In genomic region chr10:58384095-58384494, GRCh38 we compare ENCODE assay signal across 8 cellular contexts.
DNase-seq lines count a peak whose midpoint lies in the region; ATAC-seq and TF ChIP-seq lines count a peak whose summit lies in the region.

No MANE protein-coding gene starts in this region.

- no peaks in the 10 kb centered on the region for H3K27me3 Mint-ChIP-seq in stimulated activated naive CD8-positive, alpha-beta T cell treated with anti-CD3 and anti-CD28 coated beads, Interleukin-15, amount 100 ng/mL, for 72 hours

- H3K36me3 ChIP-seq in BLaER1 (peaks cover 24% of the 10 kb centered on the region), iPS-15b (ENCODE audit: control insufficient read depth, insufficient read depth, low read length) (no peaks in the 10 kb centered on the region)

- H4K20me1 ChIP-seq in BLaER1, result peaks cover 35% of the 10 kb centered on the region

- peak overlapping the region; percentile 91 to 96 for H3K4me3 Mint-ChIP-seq in stimulated activated naive CD8-positive, alpha-beta T cell treated with anti-CD3 and anti-CD28 coated beads, Interleukin-15, amount 100 ng/mL, for 72 hours

- no peak overlapping the region for H3K27ac Mint-ChIP-seq in stimulated activated naive CD8-positive, alpha-beta T cell treated with anti-CD3 and anti-CD28 coated beads, Interleukin-15, amount 100 ng/mL, for 72 hours

- TF ChIP-seq CTCF in VCaP (conservative IDR thresholded peaks at IDR 0.05), result no peak

- H3K4me2 ChIP-seq in BLaER1, result peak overlapping the region; percentile 82

- no peaks in the 10 kb centered on the region for H3K9me3 Mint-ChIP-seq in stimulated activated naive CD8-positive, alpha-beta T cell treated with anti-CD3 and anti-CD28 coated beads, Interleukin-15, amount 100 ng/mL, for 72 hours

- H3K4me1 Mint-ChIP-seq in stimulated activated naive CD8-positive, alpha-beta T cell treated with anti-CD3 and anti-CD28 coated beads, Interleukin-15, amount 100 ng/mL, for 72 hours, result peaks cover 39% of the 10 kb centered on the region

- ATAC-seq in GM19395 (IDR thresholded peaks at IDR 0.05; ENCODE audit: unreplicated experiment), result peak; percentile 52
- peak; percentile 65 for ATAC-seq in HG03460 (IDR thresholded peaks at IDR 0.05; ENCODE audit: unreplicated experiment)
- ATAC-seq in stimulated activated naive CD8-positive, alpha-beta T cell treated with anti-CD3 and anti-CD28 coated beads, Interleukin-15, amount 100 ng/mL, for 72 hours, result peak; percentile 27

- H3K4me3 ChIP-seq in BLaER1 (peak overlapping the region; percentile 91), iPS-15b (ENCODE audit: low read depth, low read length) (peak overlapping the region; percentile 99)

- H3K9ac ChIP-seq in BLaER1 (peak overlapping the region; percentile 91; the same call in 1 of the 2 replicates), iPS-15b (ENCODE audit: low read depth, low read length) (no peak overlapping the region)

- H3K4me1 ChIP-seq in BLaER1 (peaks cover 26% of the 10 kb centered on the region), iPS-15b (ENCODE audit: control insufficient read depth, insufficient read depth, low read length) (no peaks in the 10 kb centered on the region)

- H3K27ac ChIP-seq in BLaER1 (no peak overlapping the region), VCaP (peak overlapping the region; percentile 88)

- no peak for DNase-seq in stimulated activated naive CD8-positive, alpha-beta T cell treated with anti-CD3 and anti-CD28 coated beads, Interleukin-15, amount 100 ng/mL, for 72 hours
- DNase-seq in NCI-H1105 (lab: John Stamatoyannopoulos, UW) (no peak), DMS79 treated with DMSO at 0.1 percent for 48 hours (lab: John Stamatoyannopoulos, UW) (no peak)

- H3K27me3 ChIP-seq in BLaER1 (no peaks in the 10 kb centered on the region), iPS-15b (ENCODE audit: control insufficient read depth, insufficient read depth, low read length) (no peaks in the 10 kb centered on the region)

- no peaks in the 10 kb centered on the region for H3K9me3 ChIP-seq in BLaER1
- no peaks in the 10 kb centered on the region for H3K9me3 ChIP-seq in iPS-15b (ENCODE audit: control insufficient read depth, insufficient read depth, low read length)
